ENCODE assay signal across 16 cellular contexts in the genomic region with DNA sequence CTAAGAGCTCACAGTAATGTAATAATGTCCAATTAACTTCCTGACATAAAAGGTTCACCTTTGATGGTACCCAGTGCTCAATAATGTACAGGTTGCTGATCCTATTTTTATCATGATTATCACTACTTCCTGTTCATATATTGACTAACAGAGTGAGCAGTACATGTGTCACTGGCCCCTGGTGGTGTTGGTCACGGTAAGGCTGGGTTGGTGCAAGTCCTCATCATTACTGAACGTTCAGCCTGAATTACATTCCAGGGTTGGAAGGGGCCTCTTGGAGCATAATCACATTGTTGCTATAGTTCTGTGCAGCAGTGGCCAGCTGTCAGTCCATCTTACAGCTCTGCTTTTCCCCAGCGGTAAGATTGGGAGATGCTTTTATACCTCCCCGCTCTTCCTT. TPM values are rescaled to one million over a fixed set of nuclear protein-coding genes. Genes with fewer than 3 reads are reported as not detected.
"Had no signal": no experiment of that assay in that cellular context is flagged by ENCODE, and none has a peak within 500 bp of the region (broad histone marks: within the 10 kb centered on the region; RNA-seq: fewer than 3 reads in every experiment).

No MANE protein-coding gene starts in this region.

- H3K79me2 ChIP-seq: parathyroid adenoma had no signal

- DNase-seq: activated CD8-positive, alpha-beta memory T cell treated with anti-CD3 and anti-CD28 coated beads, Interleukin-2, amount 10 ng/mL, durations not matched to agents 7 days and 5 days; activated effector memory CD4-positive, alpha-beta T cell treated with anti-CD3 and anti-CD28 coated beads, Interleukin-2, amount 50 U/mL, for 16 hours; activated T-cell treated with anti-CD3 and anti-CD28 coated beads, Interleukin-2, amount 50 U/mL, for 1 hour; amniotic stem cell; cortex of kidney; effector CD8-positive, alpha-beta T cell; mucosa of descending colon; naive thymus-derived CD4-positive, alpha-beta T cell; sigmoid colon; stimulated activated CD4-positive, alpha-beta T cell treated with anti-CD3 and anti-CD28 coated beads, Interleukin-12 subunit alpha, Interleukin-12 subunit beta, amount 100 ng/mL, for 4 hours; stimulated activated CD4-positive, alpha-beta T cell treated with anti-CD3 and anti-CD28 coated beads, Interleukin-2, amount 100 ng/mL, for 24 hours had no signal

- H2AFZ ChIP-seq: parathyroid adenoma had no signal

- H3K27ac Mint-ChIP-seq: activated CD8-positive, alpha-beta memory T cell treated with anti-CD3 and anti-CD28 coated beads, Interleukin-2, amount 10 ng/mL, durations not matched to agents 7 days and 5 days; memory B cell; naive thymus-derived CD4-positive, alpha-beta T cell had no signal

- H3K4me1 ChIP-seq: parathyroid adenoma, sigmoid colon had no signal

- H3K4me3 ChIP-seq: mucosa of descending colon, sigmoid colon, thoracic aorta had no signal

- H3K27me3 Mint-ChIP-seq: activated CD8-positive, alpha-beta memory T cell treated with anti-CD3 and anti-CD28 coated beads, Interleukin-2, amount 10 ng/mL, durations not matched to agents 7 days and 5 days; naive thymus-derived CD4-positive, alpha-beta T cell had no signal

- H3K9ac ChIP-seq: parathyroid adenoma had no signal

- H3K9me3 Mint-ChIP-seq: activated naive CD4-positive, alpha-beta T cell treated with anti-CD3 and anti-CD28 coated beads, Interleukin-2, amount 50 U/mL, for 72 hours; memory B cell; naive thymus-derived CD4-positive, alpha-beta T cell had no signal

- H3K4me3 Mint-ChIP-seq: activated CD8-positive, alpha-beta memory T cell treated with anti-CD3 and anti-CD28 coated beads, Interleukin-2, amount 10 ng/mL, durations not matched to agents 7 days and 5 days; memory B cell; naive thymus-derived CD4-positive, alpha-beta T cell had no signal

- H3K36me3 ChIP-seq: sigmoid colon, thoracic aorta had no signal

- ATAC-seq: activated CD8-positive, alpha-beta memory T cell treated with anti-CD3 and anti-CD28 coated beads, Interleukin-2, amount 10 ng/mL, durations not matched to agents 7 days and 5 days; mucosa of descending colon; naive thymus-derived CD4-positive, alpha-beta T cell had no signal

- H3K27me3 ChIP-seq: sigmoid colon had no signal

- H3K9me3 ChIP-seq: mucosa of descending colon, sigmoid colon, thoracic aorta had no signal

- H3K27ac ChIP-seq: parathyroid adenoma, sigmoid colon, thoracic aorta had no signal

- H3K36me3 Mint-ChIP-seq: activated CD8-positive, alpha-beta memory T cell treated with anti-CD3 and anti-CD28 coated beads, Interleukin-2, amount 10 ng/mL, durations not matched to agents 7 days and 5 days; activated naive CD4-positive, alpha-beta T cell treated with anti-CD3 and anti-CD28 coated beads, Interleukin-2, amount 50 U/mL, for 72 hours; memory B cell had no signal

RNA-seq across cellular contexts. Expression of a gene that starts 24.2 kb away (rescaled TPM):
- total RNA-seq: activated CD8-positive, alpha-beta memory T cell treated with anti-CD3 and anti-CD28 coated beads, Interleukin-2, amount 10 ng/mL, durations not matched to agents 7 days and 5 days; naive thymus-derived CD4-positive, alpha-beta T cell; T-helper 2 cell treated with Interferon-gamma antibody and Interleukin-4, amounts not matched to agents 100 ng/mL and 5 ng/mL, for 36 hours had no signal
